Comparison of ENCODE assay signal across 8 cellular contexts in the genomic region with DNA sequence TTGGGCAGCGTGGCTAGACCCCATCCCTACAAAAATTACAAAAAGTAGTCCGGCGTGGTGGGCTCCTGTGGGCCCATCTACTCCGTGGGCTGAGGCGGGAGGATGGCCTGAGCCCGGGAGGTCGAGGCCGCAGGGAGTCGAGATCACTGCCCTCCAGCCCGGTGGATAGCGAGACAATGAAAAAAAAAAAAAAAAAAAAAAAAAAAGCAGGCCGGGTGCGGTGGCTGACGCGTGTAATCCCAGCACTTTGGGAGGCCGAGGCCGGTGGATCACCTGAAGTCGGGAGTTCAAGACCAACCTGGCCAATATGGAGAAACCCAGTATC.
DNase-seq lines count a peak whose midpoint lies in the region; ATAC-seq and TF ChIP-seq lines count a peak whose summit lies in the region.

No MANE protein-coding gene starts in this region.

- DNase-seq in AG04449 (ENCODE audit: low read depth, low spot score) (no peak), choroid plexus epithelial cell (ENCODE audit: low read depth) (no peak), midbrain (lab: John Stamatoyannopoulos, UW) (no peak)

- ATAC-seq in HG02763 (IDR thresholded peaks at IDR 0.05; ENCODE audit: unreplicated experiment) (no peak), GM21526 (IDR thresholded peaks at IDR 0.05; ENCODE audit: low FRiP score, unreplicated experiment) (no peak), HG03039 (IDR thresholded peaks at IDR 0.05; ENCODE audit: unreplicated experiment) (no peak)

- POLR2A ChIA-PET in AG04449 (lab: Yijun Ruan, JAX) = no interaction called here

- WGBS in HUES64 = 67% methylated on average over 11 of the region's 18 CpGs

- TF ChIP-seq CTCF in AG04449 (IDR thresholded peaks at IDR 0.05; ENCODE audit: insufficient read depth, low read length, missing control alignments) (no peak), choroid plexus epithelial cell (conservative IDR thresholded peaks at IDR 0.05; ENCODE audit: low read depth, low read length) (no peak)

- H3K9ac ChIP-seq in HUES64 (ENCODE audit: low read depth, low read length) = peak overlapping the region; percentile 84

- no peaks in the 10 kb centered on the region for H3K4me1 ChIP-seq in HUES64 (ENCODE audit: insufficient read depth, low read length)
- H3K4me1 ChIP-seq in muscle layer of duodenum (ENCODE audit: control insufficient read depth in 1 of 2, insufficient read depth in 2 of 2, low read length in 2 of 2) = peaks cover 0 to 4% of the 10 kb centered on the region in 2 donors

- H3K27ac ChIP-seq in HUES64 (ENCODE audit: low read depth, low read length) (peak overlapping the region; percentile 39; the same call in 1 of the 2 replicates), muscle layer of duodenum (ENCODE audit: low read length) (peak overlapping the region; percentile 31)

- H3K4me3 ChIP-seq in AG04449 (ENCODE audit: low read depth, low read length) (peak overlapping the region; percentile 54), HUES64 (ENCODE audit: low read length) (peak overlapping the region; percentile 84), choroid plexus epithelial cell (ENCODE audit: low read depth, low read length) (peak overlapping the region; percentile 61), muscle layer of duodenum (ENCODE audit: low read depth in 1 of 2, low read length in 2 of 2) (peak overlapping the region; percentile 61 to 84)

- CTCF ChIA-PET in AG04449 (lab: Yijun Ruan, JAX) = interaction anchor here (0.8 to 1.5 kb wide), 3 partner anchors 10 to 711 kb away, joined by 3 to 6 read pairs (median 4); no protein-coding TSS in a partner anchor

- H3K36me3 ChIP-seq in HUES64 (ENCODE audit: insufficient read depth, low read length) (0 out of 2 replicates have a peak, but pooled peaks cover 2% of the 10 kb centered on the region), muscle layer of duodenum (ENCODE audit: control insufficient read depth in 1 of 2, insufficient read depth in 2 of 2, low read length in 2 of 2) (no peaks in the 10 kb centered on the region)

- H3K27me3 ChIP-seq in HUES64 (ENCODE audit: insufficient read depth, low read length) (no peaks in the 10 kb centered on the region), muscle layer of duodenum (ENCODE audit: low read depth, low read length) (no peaks in the 10 kb centered on the region)

- H3K9me3 ChIP-seq in HUES64 (ENCODE audit: insufficient read depth, low read depth, low read length) (no peaks in the 10 kb centered on the region), muscle layer of duodenum (ENCODE audit: control insufficient read depth in 1 of 2, low read length in 2 of 2) (no peaks in the 10 kb centered on the region)
